8 cellular contexts compared by ENCODE assay signal in genomic region chr1:202968895-202969295, GRCh38. TPM values are rescaled to one million over a fixed set of nuclear protein-coding genes. Genes with fewer than 3 reads are reported as not detected.
DNase-seq lines count a peak whose midpoint lies in the region; ATAC-seq and TF ChIP-seq lines count a peak whose summit lies in the region.

No MANE protein-coding gene starts in this region.

- H3K4me3 ChIP-seq in GM12864 (ENCODE audit: low read depth, low read length) (no peak overlapping the region), fibroblast of villous mesenchyme (ENCODE audit: low read depth, low read length) (no peak overlapping the region), osteoblast (ENCODE audit: insufficient read depth, low read length) (no peak overlapping the region)

- in situ Hi-C loops in ACHN (cut with HindIII; ENCODE audit: low pct_ligation_motif_present, low pct_unique_long_range_greater_than_20kb, low sequenced_read_pairs): no loop called here

- H3K9me3 ChIP-seq in osteoblast (ENCODE audit: low read depth, low read length): no peaks in the 10 kb centered on the region

- peaks cover 13% of the 10 kb centered on the region for H3K79me2 ChIP-seq in osteoblast (ENCODE audit: insufficient read depth, low read length)

- peak; percentile 89 for TF ChIP-seq CTCF in GM12864 (IDR thresholded peaks at IDR 0.05; ENCODE audit: low read depth, low read length, missing control alignments)
- TF ChIP-seq CTCF in fibroblast of villous mesenchyme (IDR thresholded peaks at IDR 0.05; ENCODE audit: insufficient read depth, low read depth, low read length): peak; percentile 87
- TF ChIP-seq CTCF in osteoblast (IDR thresholded peaks at IDR 0.05; ENCODE audit: extremely low read depth, low read depth, low read length): peak; percentile 82

- H3K36me3 ChIP-seq in osteoblast (ENCODE audit: insufficient read depth, low read length): peaks cover 6% of the 10 kb centered on the region

- peak; percentile 52 for ATAC-seq in HG02885 (IDR thresholded peaks at IDR 0.05; ENCODE audit: poor library complexity, unreplicated experiment)

- peaks cover 38% of the 10 kb centered on the region for H3K4me1 ChIP-seq in osteoblast (ENCODE audit: insufficient read depth, low read length)

- peak overlapping the region; percentile 53 for H3K4me2 ChIP-seq in osteoblast (ENCODE audit: insufficient read depth, low read length)

- H3K27me3 ChIP-seq in osteoblast (ENCODE audit: insufficient read depth, low read length): peaks cover 13% of the 10 kb centered on the region

- DNase-seq in ACHN (peak; percentile 83), GM12864 (ENCODE audit: low read depth) (peak; percentile 55), NCI-H2196 treated with DMSO at 0.1 percent for 48 hours (lab: John Stamatoyannopoulos, UW; ENCODE audit: unreplicated experiment) (peak; percentile 23), fibroblast of villous mesenchyme (ENCODE audit: low read depth) (peak; percentile 49), osteoblast (ENCODE audit: insufficient read length, low spot score, missing footprints) (peak; percentile 96)
- DNase-seq in activated CD4-positive, alpha-beta T cell treated with anti-CD3 and anti-CD28 coated beads, Interleukin-2, amount 50 U/mL, for 48 hours: peak; percentile 16 to 40
- DNase-seq in NK-92 treated with Interleukin-12 subunit alpha and Interleukin-12 subunit beta, amount 100 ng/mL, for 24 hours (lab: John Stamatoyannopoulos, UW): no peak

- no peaks in the 10 kb centered on the region for H4K20me1 ChIP-seq in osteoblast (ENCODE audit: insufficient read depth, low read length)

- no peak overlapping the region for H3K27ac ChIP-seq in osteoblast (ENCODE audit: low read depth, low read length)

- peak overlapping the region; percentile 91 for H2AFZ ChIP-seq in osteoblast (ENCODE audit: low read length)

RNA-seq across cellular contexts. Expression of gene CYB5R1, which starts 1.8 kb away (rescaled TPM):
- total RNA-seq in fibroblast of villous mesenchyme (35.8 and 47.5 TPM in 2 replicates), osteoblast (49.2 and 60.8 TPM in 2 replicates)

RNA-seq across cellular contexts. Expression of gene ADIPOR1, which starts 10.8 kb away (rescaled TPM):
- 66.7 and 118 TPM in 2 replicates for total RNA-seq in fibroblast of villous mesenchyme
- 91.9 and 104 TPM in 2 replicates for total RNA-seq in osteoblast

RNA-seq across cellular contexts. Expression of gene TMEM183A, which starts 38.3 kb away (rescaled TPM):
- total RNA-seq in fibroblast of villous mesenchyme (102 and 139 TPM in 2 replicates), osteoblast (116 and 118 TPM in 2 replicates)

RNA-seq across cellular contexts. Expression of gene KLHL12, which starts 41.9 kb away (rescaled TPM):
- total RNA-seq in fibroblast of villous mesenchyme (23.8 and 35.4 TPM in 2 replicates), osteoblast (23.2 and 28.0 TPM in 2 replicates)

RNA-seq across cellular contexts. Expression of gene PPFIA4, which starts 57.4 kb away (rescaled TPM):
- total RNA-seq in fibroblast of villous mesenchyme (1.6 and 4.3 TPM in 2 replicates), osteoblast (8.0 and 10.9 TPM in 2 replicates)
